19 cellular contexts compared by ENCODE assay signal in the genomic region with DNA sequence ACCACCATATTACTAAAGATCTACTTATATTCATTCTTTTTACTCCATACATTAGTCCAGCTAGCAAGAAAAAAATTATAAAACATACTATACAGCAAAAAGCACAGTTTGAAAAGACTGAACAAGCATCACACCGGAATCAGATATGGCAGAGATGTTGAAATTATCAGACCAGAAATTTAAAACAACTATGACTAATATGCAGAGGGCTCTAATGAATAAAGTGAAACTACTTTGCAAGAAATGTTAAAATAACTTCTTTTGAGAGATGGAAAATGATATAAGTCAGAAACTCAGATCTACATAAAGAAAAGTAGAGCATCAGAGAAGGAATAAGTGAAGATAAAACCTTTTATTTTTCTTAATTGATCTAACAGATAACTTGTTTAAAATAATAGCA. TPM values are rescaled to one million over a fixed set of nuclear protein-coding genes. Genes with fewer than 3 reads are reported as not detected.
DNase-seq lines count a peak whose midpoint lies in the region; ATAC-seq, FAIRE-seq and TF ChIP-seq lines count a peak whose summit lies in the region.
"Had no signal": no experiment of that assay in that cellular context is flagged by ENCODE, and none has a peak within 500 bp of the region (broad histone marks: within the 10 kb centered on the region; RNA-seq: fewer than 3 reads in every experiment).

No MANE protein-coding gene starts in this region.

- CTCF ChIA-PET in GM12878 (lab: Yijun Ruan, JAX) = no interaction called here

- no peaks in the 10 kb centered on the region for H3K36me3 ChIP-seq in GM12878 (ENCODE audit: control insufficient read depth in 2 of 2, insufficient read depth in 2 of 2, low read length in 1 of 2)
- H3K36me3 ChIP-seq: gastrocnemius medialis, prostate gland had no signal

- RAD21 ChIA-PET in GM12878 (lab: Charles Lee; ENCODE audit: unreplicated experiment) = interaction anchor here (0.6 kb wide), 1 partner anchor 88 kb away, joined by 3 read pairs; no protein-coding TSS in a partner anchor

- POLR2A ChIA-PET in GM12878 (lab: Charles Lee) = no interaction called here

- no peak overlapping the region for H3K27ac ChIP-seq in GM12878 (ENCODE audit: control insufficient read depth, insufficient read depth)
- H3K27ac ChIP-seq: ascending aorta, gastrocnemius medialis, prostate gland had no signal

- no TSS peak for BruUV-seq in GM12878 (replicated peaks; lab: Mats Ljungman, UMichigan)

- no peak overlapping the region for H3K4me3 ChIP-seq in GM12878
- H3K4me3 ChIP-seq: ascending aorta, gastrocnemius medialis, prostate gland had no signal

- H3K9ac ChIP-seq in GM12878 (ENCODE audit: control insufficient read depth, insufficient read depth, low read length) = no peak overlapping the region

- WGBS in GM12878 (ENCODE audit: insufficient coverage, insufficient replicate concordance, low lambda C conversion rate, missing lambda C conversion rate) = 50% methylated on average over 1 of the region's 1 CpG

- peak; percentile 76 for ATAC-seq in GM18499 (IDR thresholded peaks at IDR 0.05; ENCODE audit: insufficient read depth, unreplicated experiment)
- peak; percentile 66 for ATAC-seq in GM21360 (IDR thresholded peaks at IDR 0.05; ENCODE audit: unreplicated experiment)
- peak; percentile 75 for ATAC-seq in HG03064 (IDR thresholded peaks at IDR 0.05; ENCODE audit: low read depth, unreplicated experiment)
- peak; percentile 79 for ATAC-seq in GM12878
- ATAC-seq in HG03460 (IDR thresholded peaks at IDR 0.05; ENCODE audit: unreplicated experiment) = no peak
- ATAC-seq: gastrocnemius medialis; left ventricle myocardium superior; naive thymus-derived CD4-positive, alpha-beta T cell; stimulated activated naive CD8-positive, alpha-beta T cell treated with anti-CD3 and anti-CD28 coated beads, Interleukin-15, Interleukin-2, amounts not matched to agents 100 U/mL and 50 U/mL, for 24 hours had no signal

- intact Hi-C loops in GM12878 (cut with micrococcal nuclease; ENCODE audit: unreplicated experiment) = no loop called here

- no peak for TF ChIP-seq CTCF in GM12878 (IDR thresholded peaks at IDR 0.05 in 2 of 3, conservative IDR thresholded peaks at IDR 0.05 in 1 of 3; ENCODE audit: control insufficient read depth in 2 of 3, extremely low read depth in 1 of 3, insufficient read depth in 1 of 3, low read depth in 3 of 3, low read length in 3 of 3)

- SMC1A ChIA-PET in GM12878 (lab: Charles Lee; ENCODE audit: uncharacterized antibody, unreplicated experiment) = interaction anchor here (1.5 to 1.8 kb wide), 2 partner anchors 16 to 17 kb away, joined by 3 to 5 read pairs; no protein-coding TSS in a partner anchor

- no peak for FAIRE-seq in GM12878 (lab: Jason Lieb, UNC)
- FAIRE-seq: endometrium had no signal

- TF ChIP-seq EP300 in GM12878 (IDR thresholded peaks at IDR 0.05; ENCODE audit: borderline replicate concordance in 1 of 2, control insufficient read depth in 1 of 2, low read depth in 2 of 2, low read length in 2 of 2) = no peak

- no peak overlapping the region for H2AFZ ChIP-seq in GM12878 (ENCODE audit: control insufficient read depth, low read depth, low read length)

- TF ChIP-seq POLR2A in GM12878 (IDR thresholded peaks at IDR 0.05; ENCODE audit: low read depth, low read length) = no peak

- no peak for DNase-seq in GM12878 (ENCODE audit: low read depth, low spot score)
- DNase-seq in stimulated activated CD4-positive, alpha-beta T cell treated with anti-CD3 and anti-CD28 coated beads, Interleukin-2, amount 100 ng/mL, for 48 hours = no peak
- DNase-seq in Kasumi-1 (lab: John Stamatoyannopoulos, UW) = no peak
- no peak for DNase-seq in CD1c-positive myeloid dendritic cell (ENCODE audit: extremely low spot score)
- DNase-seq: activated B cell treated with CpG ODN at 0.5 μM for 24 hours; EL; gastrocnemius medialis; HFFc6; left ventricle myocardium superior; naive thymus-derived CD4-positive, alpha-beta T cell; NCI-H1048; stimulated activated naive CD8-positive, alpha-beta T cell treated with anti-CD3 and anti-CD28 coated beads, Interleukin-15, Interleukin-2, amounts not matched to agents 100 U/mL and 50 U/mL, for 24 hours had no signal

- H4K20me1 ChIP-seq in GM12878 (ENCODE audit: control insufficient read depth, insufficient read depth) = no peaks in the 10 kb centered on the region

- TF ChIP-seq RAD21 in GM12878 (IDR thresholded peaks at IDR 0.05; ENCODE audit: insufficient read depth, low read depth, low read length) = no peak

- H3K4me1 ChIP-seq in GM12878 (ENCODE audit: control insufficient read depth, insufficient read depth, low read length) = no peaks in the 10 kb centered on the region
- H3K4me1 ChIP-seq: ascending aorta, gastrocnemius medialis, prostate gland had no signal

- in situ Hi-C loops in GM12878 (cut with MboI) = no loop called here

- H3K27me3 ChIP-seq in GM12878 (replicated peaks in 1 of 2; ENCODE audit: control insufficient read depth in 2 of 2, insufficient read depth in 2 of 2, low read length in 1 of 2) = no peaks in the 10 kb centered on the region
- H3K27me3 ChIP-seq: ascending aorta, gastrocnemius medialis had no signal

- H3K4me2 ChIP-seq in GM12878 (ENCODE audit: control insufficient read depth, insufficient read depth) = no peak overlapping the region

- no peaks in the 10 kb centered on the region for H3K79me2 ChIP-seq in GM12878 (ENCODE audit: control insufficient read depth, insufficient read depth, low read length)

- H3K9me3 ChIP-seq in GM12878 (replicated peaks; ENCODE audit: control insufficient read depth, insufficient read depth, low read length) = no peaks in the 10 kb centered on the region; the same call in 2 of the 3 replicates
- H3K9me3 ChIP-seq: ascending aorta, gastrocnemius medialis, prostate gland had no signal

TF ChIP-seq in GM12878, 131 proteins besides CTCF, POLR2A, EP300 and RAD21 (continues in another document):
- TF ChIP-seq IRF4 (IDR thresholded peaks at IDR 0.05; ENCODE audit: low read depth, low read length) (0 out of 2 replicates have a peak, but pooled peaks have one; percentile 13), RELA (IDR thresholded peaks at IDR 0.05; ENCODE audit: borderline replicate concordance, partially characterized antibody) (no peak), IKZF2 (IDR thresholded peaks at IDR 0.05) (no peak), JUND (IDR thresholded peaks at IDR 0.05; ENCODE audit: low read depth, low read length) (no peak), POLR2AphosphoS2 (IDR thresholded peaks at IDR 0.05; ENCODE audit: low read depth, low read length) (no peak), CEBPB (IDR thresholded peaks at IDR 0.05; ENCODE audit: borderline replicate concordance in 1 of 2, low read depth in 2 of 2, low read length in 2 of 2) (no peak), SIX5 (IDR thresholded peaks at IDR 0.05; ENCODE audit: low read depth, low read length, severe bottlenecking) (no peak), MTA2 (IDR thresholded peaks at IDR 0.05; ENCODE audit: low read depth) (no peak), NFIC (IDR thresholded peaks at IDR 0.05; ENCODE audit: low read depth, low read length) (peak; percentile 80; the same call in 1 of the 2 replicates)
- TF ChIP-seq, protein P1, sequence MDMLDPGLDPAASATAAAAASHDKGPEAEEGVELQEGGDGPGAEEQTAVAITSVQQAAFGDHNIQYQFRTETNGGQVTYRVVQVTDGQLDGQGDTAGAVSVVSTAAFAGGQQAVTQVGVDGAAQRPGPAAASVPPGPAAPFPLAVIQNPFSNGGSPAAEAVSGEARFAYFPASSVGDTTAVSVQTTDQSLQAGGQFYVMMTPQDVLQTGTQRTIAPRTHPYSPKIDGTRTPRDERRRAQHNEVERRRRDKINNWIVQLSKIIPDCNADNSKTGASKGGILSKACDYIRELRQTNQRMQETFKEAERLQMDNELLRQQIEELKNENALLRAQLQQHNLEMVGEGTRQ (IDR thresholded peaks at IDR 0.05; ENCODE audit: borderline replicate concordance, low read depth, low read length) = no peak
- TF ChIP-seq, protein P2, sequence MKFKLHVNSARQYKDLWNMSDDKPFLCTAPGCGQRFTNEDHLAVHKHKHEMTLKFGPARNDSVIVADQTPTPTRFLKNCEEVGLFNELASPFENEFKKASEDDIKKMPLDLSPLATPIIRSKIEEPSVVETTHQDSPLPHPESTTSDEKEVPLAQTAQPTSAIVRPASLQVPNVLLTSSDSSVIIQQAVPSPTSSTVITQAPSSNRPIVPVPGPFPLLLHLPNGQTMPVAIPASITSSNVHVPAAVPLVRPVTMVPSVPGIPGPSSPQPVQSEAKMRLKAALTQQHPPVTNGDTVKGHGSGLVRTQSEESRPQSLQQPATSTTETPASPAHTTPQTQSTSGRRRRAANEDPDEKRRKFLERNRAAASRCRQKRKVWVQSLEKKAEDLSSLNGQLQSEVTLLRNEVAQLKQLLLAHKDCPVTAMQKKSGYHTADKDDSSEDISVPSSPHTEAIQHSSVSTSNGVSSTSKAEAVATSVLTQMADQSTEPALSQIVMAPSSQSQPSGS (IDR thresholded peaks at IDR 0.05; ENCODE audit: low read length) = peak; percentile 58; the same call in 1 of the 2 replicates
- TF ChIP-seq, protein P3, sequence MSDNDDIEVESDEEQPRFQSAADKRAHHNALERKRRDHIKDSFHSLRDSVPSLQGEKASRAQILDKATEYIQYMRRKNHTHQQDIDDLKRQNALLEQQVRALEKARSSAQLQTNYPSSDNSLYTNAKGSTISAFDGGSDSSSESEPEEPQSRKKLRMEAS (IDR thresholded peaks at IDR 0.05; ENCODE audit: low read depth, low read length) = no peak

RNA-seq across cellular contexts. Expression of a gene that starts 50.9 kb away (rescaled TPM):
- 114 and 121 TPM in 2 replicates for total RNA-seq in GM12878 (2013; cell fraction: nucleolus; rRNA removed)
- total RNA-seq in GM12878 (2014; rRNA removed) = 51.5 and 55.0 TPM in 2 replicates
- total RNA-seq in GM12878 (2014; rRNA removed; fragmentation: Illumina TruSeq; extraction: Trizol) = 53.3 and 55.9 TPM in 2 replicates
- 38.6 and 44.1 TPM in 2 replicates for total RNA-seq in GM12878 (2021)
- polyA plus RNA-seq in GM12878 (2011; ENCODE audit: low read depth) = 22.5 TPM
- 42.5 and 45.1 TPM in 2 replicates for polyA plus RNA-seq in GM12878 (2011; rRNA removed)
- polyA plus RNA-seq in GM12878 (2011; cell fraction: cytosol; rRNA removed) = 16.5 and 17.1 TPM in 2 replicates
- polyA plus RNA-seq in GM12878 (2011; cell fraction: nucleus; rRNA removed) = 30.0 and 35.1 TPM in 2 replicates
- polyA plus RNA-seq in GM12878 (2012) = 25.6 and 32.4 TPM in 2 replicates
- polyA plus RNA-seq in GM12878 (2014; fragmentation: Illumina TruSeq; extraction: Trizol) = 59.6 and 71.2 TPM in 2 replicates
- 10 to 100 TPM; 30.5 to 46.3 TPM for polyA plus RNA-seq in GM12878 (2014; fragmentation: Nextera tagmentation; extraction: Ambion mirVana)
- 36.6 and 47.0 TPM in 2 replicates for polyA plus RNA-seq in GM12878 (2014; rRNA removed)
- 10 to 100 TPM; 78.5 to 80.1 TPM for polyA plus RNA-seq in GM12878 (2016; fragmentation: Nextera tagmentation; extraction: Ambion mirVana)
- polyA minus RNA-seq in GM12878 (2011; rRNA and poly(A)+ RNA removed) = 30.1 and 33.0 TPM in 2 replicates
- 8.0 and 9.6 TPM in 2 replicates for polyA minus RNA-seq in GM12878 (2011; cell fraction: cytosol; rRNA and poly(A)+ RNA removed)
- polyA minus RNA-seq in GM12878 (2011; cell fraction: nucleus; rRNA and poly(A)+ RNA removed) = 53.1 and 79.7 TPM in 2 replicates
